ENCODE assay signal across 1 cellular context in the genomic region with DNA sequence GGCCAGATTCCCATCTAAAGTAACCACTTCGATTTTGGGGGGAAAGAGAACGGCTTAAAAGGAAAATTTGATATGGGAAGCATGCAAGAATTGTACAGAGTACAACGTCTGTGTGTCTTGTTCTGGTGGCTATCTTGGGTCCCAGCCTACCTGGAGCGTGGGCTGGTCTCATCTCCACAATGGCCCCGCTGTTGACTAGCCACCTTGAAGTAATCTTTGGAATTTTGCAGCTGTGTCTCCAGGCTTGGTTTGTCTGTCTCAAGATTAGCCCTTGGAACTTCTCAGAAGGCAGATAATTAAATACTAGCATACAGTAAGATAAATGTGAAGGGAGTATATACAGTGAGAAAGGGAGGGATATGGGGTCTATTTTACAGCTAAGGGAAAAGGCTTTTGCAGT.
TF ChIP-seq lines count a peak whose summit lies in the region.

No MANE protein-coding gene starts in this region.

TF ChIP-seq in GM23338, 12 proteins besides CTCF, POLR2A, EP300 and RAD21:
- TF ChIP-seq REST (IDR thresholded peaks at IDR 0.05; ENCODE audit: unreplicated experiment) (no peak), STAT1 (IDR thresholded peaks at IDR 0.05; ENCODE audit: unreplicated experiment) (no peak), ZNF331 (CRISPR knock-in tag; IDR thresholded peaks at IDR 0.05; ENCODE audit: low read depth) (no peak), NANOG (IDR thresholded peaks at IDR 0.05; ENCODE audit: borderline replicate concordance) (no peak), EZH2phosphoT487 (IDR thresholded peaks at IDR 0.05; ENCODE audit: unreplicated experiment) (no peak), POLR2AphosphoS5 (IDR thresholded peaks at IDR 0.05; ENCODE audit: low read depth) (no peak), EZH2 (IDR thresholded peaks at IDR 0.05; ENCODE audit: low read depth, unreplicated experiment) (no peak), ETS1 (IDR thresholded peaks at IDR 0.05) (no peak), JUNB (IDR thresholded peaks at IDR 0.05; ENCODE audit: unreplicated experiment) (no peak), ZNF114 (CRISPR knock-in tag; IDR thresholded peaks at IDR 0.05) (no peak), CREB1 (CRISPR knock-in tag; IDR thresholded peaks at IDR 0.05; ENCODE audit: low read depth) (no peak)
- TF ChIP-seq, protein P1, sequence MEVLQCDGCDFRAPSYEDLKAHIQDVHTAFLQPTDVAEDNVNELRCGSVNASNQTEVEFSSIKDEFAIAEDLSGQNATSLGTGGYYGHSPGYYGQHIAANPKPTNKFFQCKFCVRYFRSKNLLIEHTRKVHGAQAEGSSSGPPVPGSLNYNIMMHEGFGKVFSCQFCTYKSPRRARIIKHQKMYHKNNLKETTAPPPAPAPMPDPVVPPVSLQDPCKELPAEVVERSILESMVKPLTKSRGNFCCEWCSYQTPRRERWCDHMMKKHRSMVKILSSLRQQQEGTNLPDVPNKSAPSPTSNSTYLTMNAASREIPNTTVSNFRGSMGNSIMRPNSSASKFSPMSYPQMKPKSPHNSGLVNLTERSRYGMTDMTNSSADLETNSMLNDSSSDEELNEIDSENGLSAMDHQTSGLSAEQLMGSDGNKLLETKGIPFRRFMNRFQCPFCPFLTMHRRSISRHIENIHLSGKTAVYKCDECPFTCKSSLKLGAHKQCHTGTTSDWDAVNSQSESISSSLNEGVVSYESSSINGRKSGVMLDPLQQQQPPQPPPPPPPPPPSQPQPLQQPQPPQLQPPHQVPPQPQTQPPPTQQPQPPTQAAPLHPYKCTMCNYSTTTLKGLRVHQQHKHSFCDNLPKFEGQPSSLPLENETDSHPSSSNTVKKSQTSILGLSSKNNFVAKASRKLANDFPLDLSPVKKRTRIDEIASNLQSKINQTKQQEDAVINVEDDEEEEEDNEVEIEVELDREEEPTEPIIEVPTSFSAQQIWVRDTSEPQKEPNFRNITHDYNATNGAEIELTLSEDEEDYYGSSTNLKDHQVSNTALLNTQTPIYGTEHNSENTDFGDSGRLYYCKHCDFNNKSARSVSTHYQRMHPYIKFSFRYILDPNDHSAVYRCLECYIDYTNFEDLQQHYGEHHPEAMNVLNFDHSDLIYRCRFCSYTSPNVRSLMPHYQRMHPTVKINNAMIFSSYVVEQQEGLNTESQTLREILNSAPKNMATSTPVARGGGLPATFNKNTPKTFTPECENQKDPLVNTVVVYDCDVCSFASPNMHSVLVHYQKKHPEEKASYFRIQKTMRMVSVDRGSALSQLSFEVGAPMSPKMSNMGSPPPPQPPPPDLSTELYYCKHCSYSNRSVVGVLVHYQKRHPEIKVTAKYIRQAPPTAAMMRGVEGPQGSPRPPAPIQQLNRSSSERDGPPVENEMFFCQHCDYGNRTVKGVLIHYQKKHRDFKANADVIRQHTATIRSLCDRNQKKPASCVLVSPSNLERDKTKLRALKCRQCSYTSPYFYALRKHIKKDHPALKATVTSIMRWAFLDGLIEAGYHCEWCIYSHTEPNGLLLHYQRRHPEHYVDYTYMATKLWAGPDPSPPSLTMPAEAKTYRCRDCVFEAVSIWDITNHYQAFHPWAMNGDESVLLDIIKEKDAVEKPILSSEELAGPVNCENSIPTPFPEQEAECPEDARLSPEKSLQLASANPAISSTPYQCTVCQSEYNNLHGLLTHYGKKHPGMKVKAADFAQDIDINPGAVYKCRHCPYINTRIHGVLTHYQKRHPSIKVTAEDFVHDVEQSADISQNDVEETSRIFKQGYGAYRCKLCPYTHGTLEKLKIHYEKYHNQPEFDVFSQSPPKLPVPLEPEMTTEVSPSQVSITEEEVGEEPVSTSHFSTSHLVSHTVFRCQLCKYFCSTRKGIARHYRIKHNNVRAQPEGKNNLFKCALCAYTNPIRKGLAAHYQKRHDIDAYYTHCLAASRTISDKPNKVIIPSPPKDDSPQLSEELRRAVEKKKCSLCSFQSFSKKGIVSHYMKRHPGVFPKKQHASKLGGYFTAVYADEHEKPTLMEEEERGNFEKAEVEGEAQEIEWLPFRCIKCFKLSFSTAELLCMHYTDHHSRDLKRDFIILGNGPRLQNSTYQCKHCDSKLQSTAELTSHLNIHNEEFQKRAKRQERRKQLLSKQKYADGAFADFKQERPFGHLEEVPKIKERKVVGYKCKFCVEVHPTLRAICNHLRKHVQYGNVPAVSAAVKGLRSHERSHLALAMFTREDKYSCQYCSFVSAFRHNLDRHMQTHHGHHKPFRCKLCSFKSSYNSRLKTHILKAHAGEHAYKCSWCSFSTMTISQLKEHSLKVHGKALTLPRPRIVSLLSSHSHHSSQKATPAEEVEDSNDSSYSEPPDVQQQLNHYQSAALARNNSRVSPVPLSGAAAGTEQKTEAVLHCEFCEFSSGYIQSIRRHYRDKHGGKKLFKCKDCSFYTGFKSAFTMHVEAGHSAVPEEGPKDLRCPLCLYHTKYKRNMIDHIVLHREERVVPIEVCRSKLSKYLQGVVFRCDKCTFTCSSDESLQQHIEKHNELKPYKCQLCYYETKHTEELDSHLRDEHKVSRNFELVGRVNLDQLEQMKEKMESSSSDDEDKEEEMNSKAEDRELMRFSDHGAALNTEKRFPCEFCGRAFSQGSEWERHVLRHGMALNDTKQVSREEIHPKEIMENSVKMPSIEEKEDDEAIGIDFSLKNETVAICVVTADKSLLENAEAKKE (CRISPR knock-in tag; IDR thresholded peaks at IDR 0.05), result no peak
